30 cellular contexts compared by ENCODE assay signal in the genomic region with DNA sequence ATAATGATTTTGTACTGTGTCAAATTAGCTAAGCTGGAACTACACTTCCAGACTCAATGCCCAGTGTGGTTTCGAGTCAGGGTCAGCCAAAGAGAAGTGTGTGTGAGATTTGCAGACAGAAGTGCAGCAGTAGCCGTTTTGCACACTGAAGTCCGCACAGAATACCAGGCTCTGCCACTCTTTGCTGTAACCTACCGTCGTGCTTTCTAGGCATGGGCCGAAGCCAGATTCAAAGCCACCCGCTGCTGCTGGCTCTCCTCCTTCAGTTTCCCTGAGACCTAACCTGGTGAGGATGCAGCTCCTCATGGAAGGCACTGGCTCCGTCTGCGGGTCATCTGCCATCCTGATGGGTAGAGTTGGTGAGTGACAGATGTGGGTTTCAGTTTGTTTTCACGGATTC. TPM values are rescaled to one million over a fixed set of nuclear protein-coding genes. Genes with fewer than 3 reads are reported as not detected.
"Had no signal": no experiment of that assay in that cellular context is flagged by ENCODE, and none has a peak within 500 bp of the region (broad histone marks: within the 10 kb centered on the region; RNA-seq: fewer than 3 reads in every experiment).

No MANE protein-coding gene starts in this region.

- FAIRE-seq: astrocyte, TTC549 had no signal

- H3K4me3 Mint-ChIP-seq: activated B cell treated with CpG ODN at 0.5 μM for 24 hours; activated CD4-positive, alpha-beta memory T cell treated with anti-CD3 and anti-CD28 coated beads for 36 hours; activated CD4-positive, alpha-beta T cell treated with anti-CD3 and anti-CD28 coated beads, Interleukin-2, amount 10 ng/mL, durations not matched to agents 7 days and 5 days; activated naive CD4-positive, alpha-beta T cell treated with anti-CD3 and anti-CD28 coated beads for 36 hours; activated naive CD8-positive, alpha-beta T cell; activated T-helper 17 cell treated with anti-CD3 and anti-CD28 coated beads, Interleukin-2, amount 50 U/mL, for 72 hours; brain; T-cell had no signal

- DNase-seq: activated B cell treated with CpG ODN at 0.5 μM for 24 hours; activated CD4-positive, alpha-beta memory T cell treated with anti-CD3 and anti-CD28 coated beads for 36 hours; activated CD4-positive, alpha-beta T cell treated with anti-CD3 and anti-CD28 coated beads for 1 hour; activated CD4-positive, alpha-beta T cell treated with anti-CD3 and anti-CD28 coated beads, Interleukin-2, amount 10 ng/mL, durations not matched to agents 7 days and 5 days; activated gamma-delta T cell; activated naive CD4-positive, alpha-beta T cell treated with anti-CD3 and anti-CD28 coated beads for 36 hours; amygdala; KBM-7; NCI-H1048; NCI-H1930; NCI-H345; NCI-H510A treated with DMSO at 0.1 percent for 48 hours; NK-92 treated with Interleukin-12 subunit alpha and Interleukin-12 subunit beta, amount 100 ng/mL, for 24 hours; OCI-M1; RPMI8226; T-cell; T-helper 2 cell; T1000 had no signal

- H3K27ac ChIP-seq: cardiac muscle cell, SK-N-MC had no signal

- H3K4me1 Mint-ChIP-seq: activated B cell treated with CpG ODN at 0.5 μM for 24 hours; activated CD4-positive, alpha-beta T cell treated with anti-CD3 and anti-CD28 coated beads, Interleukin-2, amount 10 ng/mL, durations not matched to agents 7 days and 5 days; activated T-helper 17 cell treated with anti-CD3 and anti-CD28 coated beads, Interleukin-2, amount 50 U/mL, for 72 hours; T-cell had no signal

- H3K27ac Mint-ChIP-seq: activated B cell treated with CpG ODN at 0.5 μM for 24 hours; activated CD4-positive, alpha-beta memory T cell treated with anti-CD3 and anti-CD28 coated beads for 36 hours; activated CD4-positive, alpha-beta T cell treated with anti-CD3 and anti-CD28 coated beads, Interleukin-2, amount 10 ng/mL, durations not matched to agents 7 days and 5 days; activated naive CD4-positive, alpha-beta T cell treated with anti-CD3 and anti-CD28 coated beads for 36 hours; activated naive CD8-positive, alpha-beta T cell; activated T-helper 17 cell treated with anti-CD3 and anti-CD28 coated beads, Interleukin-2, amount 50 U/mL, for 72 hours; brain; T-cell had no signal

- ATAC-seq: activated T-helper 17 cell treated with anti-CD3 and anti-CD28 coated beads, Interleukin-2, amount 50 U/mL, for 72 hours; Panc1; Right ventricle myocardium inferior; T-cell had no signal

- H3K4me3 ChIP-seq: cardiac muscle cell, SK-N-MC had no signal

- H3K27me3 Mint-ChIP-seq: brain had no signal

- H3K36me3 Mint-ChIP-seq: activated CD4-positive, alpha-beta memory T cell treated with anti-CD3 and anti-CD28 coated beads for 36 hours had no signal

- H3K27me3 ChIP-seq: cardiac muscle cell had no signal

- H3K36me3 ChIP-seq: cardiac muscle cell had no signal

RNA-seq across cellular contexts. Expression of gene LRTM2, which starts 48.8 kb away (rescaled TPM):
- total RNA-seq: activated B cell treated with CpG ODN at 0.5 μM for 24 hours; activated CD4-positive, alpha-beta memory T cell treated with anti-CD3 and anti-CD28 coated beads for 36 hours; activated CD4-positive, alpha-beta T cell treated with anti-CD3 and anti-CD28 coated beads, Interleukin-2, amount 10 ng/mL, durations not matched to agents 7 days and 5 days; activated CD8-positive, alpha-beta memory T cell treated with anti-CD3 and anti-CD28 coated beads for 36 hours; activated naive CD4-positive, alpha-beta T cell treated with anti-CD3 and anti-CD28 coated beads for 36 hours; activated T-helper 17 cell treated with anti-CD3 and anti-CD28 coated beads, Interleukin-2, amount 50 U/mL, for 72 hours; astrocyte; cardiac muscle cell; LHCN-M2; M059J; Right ventricle myocardium inferior; T-cell had no signal
- polyA plus RNA-seq: cardiac muscle cell had no signal

RNA-seq across cellular contexts. Expression of gene CACNA2D4, which starts 49.3 kb away (rescaled TPM):
- total RNA-seq: LHCN-M2 had no signal
